Comparison of ENCODE assay signal across 22 cellular contexts in genomic region chr12:76669981-76670380, GRCh38.
"Had no signal": no experiment of that assay in that cellular context is flagged by ENCODE, and none has a peak within 500 bp of the region (broad histone marks: within the 10 kb centered on the region; RNA-seq: fewer than 3 reads in every experiment).

No MANE protein-coding gene starts in this region.

- H3K4me1 ChIP-seq: adrenal gland, ascending aorta, colonic mucosa, upper lobe of right lung had no signal

- DNase-seq: activated CD4-positive, CD25-positive, alpha-beta regulatory T cell treated with anti-CD3 and anti-CD28 coated beads, Interleukin-2, amount 50 U/mL, for 72 hours; activated CD8-positive, alpha-beta memory T cell treated with anti-CD3 and anti-CD28 coated beads, Interleukin-2, amount 50 U/mL, for 4 hours; activated naive CD4-positive, alpha-beta T cell; activated T-cell treated with anti-CD3 and anti-CD28 coated beads, Interleukin-2, amount 50 U/mL, for 24 hours; adrenal gland; colonic mucosa; dorsolateral prefrontal cortex; effector memory CD8-positive, alpha-beta T cell; hippocampal formation; left ventricle myocardium superior; naive B cell; nucleus accumbens; posterior cingulate gyrus; stimulated activated CD4-positive, alpha-beta T cell treated with anti-CD3 and anti-CD28 coated beads, Interleukin-2, amount 100 ng/mL, for 48 hours; stimulated activated CD8-positive, alpha-beta memory T cell treated with anti-CD3 and anti-CD28 coated beads, Interleukin-4, amount 100 ng/mL, for 48 hours; stimulated activated naive CD4-positive, alpha-beta T cell treated with Interleukin-2 at 50 U/mL for 16 hours; upper lobe of right lung had no signal

- ATAC-seq: activated T-helper 17 cell treated with anti-CD3 and anti-CD28 coated beads, Interleukin-2, amount 50 U/mL, for 72 hours; effector memory CD8-positive, alpha-beta T cell; left ventricle myocardium superior; sciatic nerve; upper lobe of right lung had no signal

- H3K27ac ChIP-seq: adrenal gland, ascending aorta, colonic mucosa, esophagus muscularis mucosa, upper lobe of right lung, VCaP had no signal

- H3K9me3 ChIP-seq: adrenal gland, ascending aorta, colonic mucosa, esophagus muscularis mucosa, upper lobe of right lung had no signal

- H3K36me3 ChIP-seq: adrenal gland, ascending aorta, colonic mucosa, esophagus muscularis mucosa, upper lobe of right lung had no signal

- H3K4me3 ChIP-seq: adrenal gland, ascending aorta, colonic mucosa, dorsolateral prefrontal cortex, esophagus muscularis mucosa, upper lobe of right lung had no signal

- H3K27me3 ChIP-seq: adrenal gland, ascending aorta, colonic mucosa, dorsolateral prefrontal cortex, esophagus muscularis mucosa, upper lobe of right lung had no signal
